In genomic region chr7:42931447-42931833, GRCh38 we compare ENCODE assay signal across 8 cellular contexts. TPM values are rescaled to one million over a fixed set of nuclear protein-coding genes. Genes with fewer than 3 reads are reported as not detected.
DNase-seq lines count a peak whose midpoint lies in the region; ATAC-seq and TF ChIP-seq lines count a peak whose summit lies in the region.

No MANE protein-coding gene starts in this region.

- H3K4me3 ChIP-seq in cardiac muscle cell (peak overlapping the region; percentile 70), adrenal gland (peak overlapping the region; percentile 27 to 87 (median 80)), lower leg skin (ENCODE audit: low read depth, poor library complexity, severe bottlenecking) (peak overlapping the region; percentile 68), upper lobe of right lung (peak overlapping the region; percentile 92)

- ATAC-seq in left ventricle myocardium superior (no peak), upper lobe of right lung (no peak), GM19463 (IDR thresholded peaks at IDR 0.05; ENCODE audit: unreplicated experiment) (no peak)

- H3K36me3 ChIP-seq in cardiac muscle cell: peaks cover 12% of the 10 kb centered on the region
- H3K36me3 ChIP-seq in adrenal gland (replicated peaks in 1 of 2): peaks cover 0 to 23% of the 10 kb centered on the region in 2 donors
- H3K36me3 ChIP-seq in upper lobe of right lung: peaks cover 26% of the 10 kb centered on the region

- H3K27me3 ChIP-seq in cardiac muscle cell (no peaks in the 10 kb centered on the region), adrenal gland (no peaks in the 10 kb centered on the region), upper lobe of right lung (no peaks in the 10 kb centered on the region)

- intact Hi-C loops in left ventricle myocardium superior (cut with micrococcal nuclease) (loop anchor here (10.0 kb wide), 1 partner anchor 793 kb away; the partner anchor contains the start of gene COA1), adrenal gland (cut with DNase I) (no loop called here), lower leg skin (cut with DNase I; ENCODE audit: low total_unique reads) (no loop called here), upper lobe of right lung (cut with DNase I) (no loop called here)

- DNase-seq in cardiac muscle cell (ENCODE audit: low read depth in 1 of 2, low spot score in 1 of 2): no peak
- no peak for DNase-seq in left ventricle myocardium superior
- no peak for DNase-seq in adrenal gland
- DNase-seq in lower leg skin (ENCODE audit: low spot score in 2 of 2): no peak
- no peak for DNase-seq in upper lobe of right lung
- DNase-seq in D341Med (ENCODE audit: low spot score): no peak
- DNase-seq in NCI-H146 (lab: John Stamatoyannopoulos, UW): no peak

- no peaks in the 10 kb centered on the region for H3K9me3 ChIP-seq in cardiac muscle cell (ENCODE audit: low read depth)
- no peaks in the 10 kb centered on the region for H3K9me3 ChIP-seq in adrenal gland (replicated peaks in 1 of 3)
- no peaks in the 10 kb centered on the region for H3K9me3 ChIP-seq in upper lobe of right lung

- WGBS in adrenal gland, 4 donors: 0 to 1% (median 0%) methylated on average over 11 to 12 of the region's 12 CpGs
- 0 to 1% methylated on average over 12 of the region's 12 CpGs for WGBS in lower leg skin, 2 donors

- TF ChIP-seq CTCF in cardiac muscle cell (IDR thresholded peaks at IDR 0.05; ENCODE audit: low read depth, low read length) (no peak), adrenal gland (IDR thresholded peaks at IDR 0.05) (no peak), lower leg skin (IDR thresholded peaks at IDR 0.05) (no peak), upper lobe of right lung (IDR thresholded peaks at IDR 0.05) (no peak)

- peaks cover 9% of the 10 kb centered on the region for H3K4me1 ChIP-seq in cardiac muscle cell (ENCODE audit: low read depth)
- peaks cover 20 to 47% of the 10 kb centered on the region in 2 donors for H3K4me1 ChIP-seq in adrenal gland (replicated peaks in 1 of 2)
- H3K4me1 ChIP-seq in upper lobe of right lung: peaks cover 36% of the 10 kb centered on the region

- H3K27ac ChIP-seq in cardiac muscle cell (peak overlapping the region; percentile 70), adrenal gland (peak overlapping the region; percentile 55 to 87 (median 85)), upper lobe of right lung (peak overlapping the region; percentile 85)

- TF ChIP-seq POLR2A in adrenal gland (IDR thresholded peaks at IDR 0.05): no peak
- TF ChIP-seq POLR2A in lower leg skin (IDR thresholded peaks at IDR 0.05): no peak

RNA-seq across cellular contexts. Expression of gene PSMA2, which starts 0.5 kb away (rescaled TPM):
- 54.0 and 67.7 TPM in 2 replicates for total RNA-seq in cardiac muscle cell
- polyA plus RNA-seq in cardiac muscle cell: 326 and 371 TPM in 2 replicates
- total RNA-seq in left ventricle myocardium superior: 90.1 TPM
- total RNA-seq in adrenal gland: 100 to 1,000 TPM in 1 of 8 donors, 10 to 100 TPM in 7; 53.9 to 119 (median 84.6) TPM
- polyA plus RNA-seq in adrenal gland: 100 to 1,000 TPM in 1 of 3 donors, 10 to 100 TPM in 2; 61.6 to 123 (median 62.6) TPM
- 10 to 100 TPM; 28.5 to 59.8 (median 44.3) TPM for total RNA-seq in lower leg skin
- 55.1 TPM for total RNA-seq in upper lobe of right lung

RNA-seq across cellular contexts. Expression of gene MRPL32, which starts 0.7 kb away (rescaled TPM):
- total RNA-seq in cardiac muscle cell (71.9 and 77.0 TPM in 2 replicates), left ventricle myocardium superior (68.7 TPM), adrenal gland (10 to 100 TPM; 56.9 to 84.5 (median 71.2) TPM), lower leg skin (10 to 100 TPM; 19.1 to 31.7 (median 25.7) TPM), upper lobe of right lung (44.8 TPM)
- polyA plus RNA-seq in cardiac muscle cell (125 and 146 TPM in 2 replicates), adrenal gland (100 to 1,000 TPM in 2 of 3 donors, 10 to 100 TPM in 1; 73.1 to 174 (median 126) TPM)

RNA-seq across cellular contexts. Expression of gene C7orf25, which starts 19.6 kb away (rescaled TPM):
- total RNA-seq in cardiac muscle cell (8.0 and 10.4 TPM in 2 replicates), left ventricle myocardium superior (5.7 TPM), adrenal gland (10 to 100 TPM in 1 of 8 donors, 1 to 10 TPM in 7; 3.8 to 10.4 (median 8.0) TPM), lower leg skin (1 to 10 TPM; 3.5 to 9.7 (median 5.9) TPM), upper lobe of right lung (7.4 TPM)
- polyA plus RNA-seq in cardiac muscle cell (5.1 and 5.9 TPM in 2 replicates), adrenal gland (1 to 10 TPM; 2.6 to 8.3 (median 4.6) TPM)
